ENCODE assay signal across 1 cellular context in the genomic region with DNA sequence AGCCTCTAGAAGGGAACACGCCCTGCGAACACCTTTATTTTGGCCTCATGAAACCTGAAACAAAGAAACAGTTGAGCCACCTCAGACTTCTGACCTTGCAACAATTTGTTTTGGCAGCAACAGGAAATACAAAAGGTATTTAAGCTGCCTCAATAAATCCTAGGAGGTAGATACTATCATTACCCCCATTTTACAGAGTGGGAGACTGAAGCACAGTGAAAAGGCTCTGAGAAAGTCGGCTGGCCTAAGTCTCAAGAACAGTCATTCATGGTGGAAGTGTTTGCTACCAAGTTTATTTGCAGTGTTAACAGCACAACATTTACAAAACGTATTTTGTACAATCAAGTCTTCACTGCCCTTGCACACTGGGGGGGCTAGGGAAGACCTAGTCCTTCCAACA.
TF ChIP-seq lines count a peak whose summit lies in the region.

No MANE protein-coding gene starts in this region.

TF ChIP-seq in K562, 482 proteins besides CTCF, POLR2A, EP300 and RAD21:
- peak; percentile 66 for TF ChIP-seq RBM25 (IDR thresholded peaks at IDR 0.05; ENCODE audit: low read depth, low read length, severe bottlenecking)
- no peak for TF ChIP-seq GTF2E2 (tag; IDR thresholded peaks at IDR 0.05)
- no peak for TF ChIP-seq SRSF9 (IDR thresholded peaks at IDR 0.05; ENCODE audit: borderline replicate concordance, low read depth, low read length)
- no peak for TF ChIP-seq EP400 (IDR thresholded peaks at IDR 0.05)
- no peak for TF ChIP-seq MED1 (CRISPR knock-in tag; IDR thresholded peaks at IDR 0.05; ENCODE audit: borderline replicate concordance)
- TF ChIP-seq XRCC4 (IDR thresholded peaks at IDR 0.05; ENCODE audit: extremely low read depth, insufficient read depth, insufficient read length) = no peak
- no peak for TF ChIP-seq TEAD1 (CRISPR knock-in tag; IDR thresholded peaks at IDR 0.05)
- no peak for TF ChIP-seq ELF2 (CRISPR knock-in tag; IDR thresholded peaks at IDR 0.05)
- TF ChIP-seq ARNT (IDR thresholded peaks at IDR 0.05) = no peak
- TF ChIP-seq HMG20B (CRISPR knock-in tag; IDR thresholded peaks at IDR 0.05) = no peak
- TF ChIP-seq, protein P1, sequence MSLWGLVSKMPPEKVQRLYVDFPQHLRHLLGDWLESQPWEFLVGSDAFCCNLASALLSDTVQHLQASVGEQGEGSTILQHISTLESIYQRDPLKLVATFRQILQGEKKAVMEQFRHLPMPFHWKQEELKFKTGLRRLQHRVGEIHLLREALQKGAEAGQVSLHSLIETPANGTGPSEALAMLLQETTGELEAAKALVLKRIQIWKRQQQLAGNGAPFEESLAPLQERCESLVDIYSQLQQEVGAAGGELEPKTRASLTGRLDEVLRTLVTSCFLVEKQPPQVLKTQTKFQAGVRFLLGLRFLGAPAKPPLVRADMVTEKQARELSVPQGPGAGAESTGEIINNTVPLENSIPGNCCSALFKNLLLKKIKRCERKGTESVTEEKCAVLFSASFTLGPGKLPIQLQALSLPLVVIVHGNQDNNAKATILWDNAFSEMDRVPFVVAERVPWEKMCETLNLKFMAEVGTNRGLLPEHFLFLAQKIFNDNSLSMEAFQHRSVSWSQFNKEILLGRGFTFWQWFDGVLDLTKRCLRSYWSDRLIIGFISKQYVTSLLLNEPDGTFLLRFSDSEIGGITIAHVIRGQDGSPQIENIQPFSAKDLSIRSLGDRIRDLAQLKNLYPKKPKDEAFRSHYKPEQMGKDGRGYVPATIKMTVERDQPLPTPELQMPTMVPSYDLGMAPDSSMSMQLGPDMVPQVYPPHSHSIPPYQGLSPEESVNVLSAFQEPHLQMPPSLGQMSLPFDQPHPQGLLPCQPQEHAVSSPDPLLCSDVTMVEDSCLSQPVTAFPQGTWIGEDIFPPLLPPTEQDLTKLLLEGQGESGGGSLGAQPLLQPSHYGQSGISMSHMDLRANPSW (CRISPR knock-in tag; IDR thresholded peaks at IDR 0.05) = no peak
- TF ChIP-seq KLF10 (CRISPR knock-in tag; IDR thresholded peaks at IDR 0.05) = no peak
- TF ChIP-seq, protein P2, sequence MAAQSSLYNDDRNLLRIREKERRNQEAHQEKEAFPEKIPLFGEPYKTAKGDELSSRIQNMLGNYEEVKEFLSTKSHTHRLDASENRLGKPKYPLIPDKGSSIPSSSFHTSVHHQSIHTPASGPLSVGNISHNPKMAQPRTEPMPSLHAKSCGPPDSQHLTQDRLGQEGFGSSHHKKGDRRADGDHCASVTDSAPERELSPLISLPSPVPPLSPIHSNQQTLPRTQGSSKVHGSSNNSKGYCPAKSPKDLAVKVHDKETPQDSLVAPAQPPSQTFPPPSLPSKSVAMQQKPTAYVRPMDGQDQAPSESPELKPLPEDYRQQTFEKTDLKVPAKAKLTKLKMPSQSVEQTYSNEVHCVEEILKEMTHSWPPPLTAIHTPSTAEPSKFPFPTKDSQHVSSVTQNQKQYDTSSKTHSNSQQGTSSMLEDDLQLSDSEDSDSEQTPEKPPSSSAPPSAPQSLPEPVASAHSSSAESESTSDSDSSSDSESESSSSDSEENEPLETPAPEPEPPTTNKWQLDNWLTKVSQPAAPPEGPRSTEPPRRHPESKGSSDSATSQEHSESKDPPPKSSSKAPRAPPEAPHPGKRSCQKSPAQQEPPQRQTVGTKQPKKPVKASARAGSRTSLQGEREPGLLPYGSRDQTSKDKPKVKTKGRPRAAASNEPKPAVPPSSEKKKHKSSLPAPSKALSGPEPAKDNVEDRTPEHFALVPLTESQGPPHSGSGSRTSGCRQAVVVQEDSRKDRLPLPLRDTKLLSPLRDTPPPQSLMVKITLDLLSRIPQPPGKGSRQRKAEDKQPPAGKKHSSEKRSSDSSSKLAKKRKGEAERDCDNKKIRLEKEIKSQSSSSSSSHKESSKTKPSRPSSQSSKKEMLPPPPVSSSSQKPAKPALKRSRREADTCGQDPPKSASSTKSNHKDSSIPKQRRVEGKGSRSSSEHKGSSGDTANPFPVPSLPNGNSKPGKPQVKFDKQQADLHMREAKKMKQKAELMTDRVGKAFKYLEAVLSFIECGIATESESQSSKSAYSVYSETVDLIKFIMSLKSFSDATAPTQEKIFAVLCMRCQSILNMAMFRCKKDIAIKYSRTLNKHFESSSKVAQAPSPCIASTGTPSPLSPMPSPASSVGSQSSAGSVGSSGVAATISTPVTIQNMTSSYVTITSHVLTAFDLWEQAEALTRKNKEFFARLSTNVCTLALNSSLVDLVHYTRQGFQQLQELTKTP (IDR thresholded peaks at IDR 0.05; ENCODE audit: low read depth in 1 of 2, partially characterized antibody in 2 of 2) = no peak
- no peak for TF ChIP-seq HNRNPL (IDR thresholded peaks at IDR 0.05; ENCODE audit: low read depth, low read length)
- no peak for TF ChIP-seq ZNF184 (CRISPR knock-in tag; IDR thresholded peaks at IDR 0.05)
- TF ChIP-seq HLTF (IDR thresholded peaks at IDR 0.05) = no peak
- TF ChIP-seq BCOR (IDR thresholded peaks at IDR 0.05) = 0 out of 2 replicates have a peak, but pooled peaks have one; percentile 18
TF ChIP-seq in K562: peak in this region for 2.
